In the genomic region with DNA sequence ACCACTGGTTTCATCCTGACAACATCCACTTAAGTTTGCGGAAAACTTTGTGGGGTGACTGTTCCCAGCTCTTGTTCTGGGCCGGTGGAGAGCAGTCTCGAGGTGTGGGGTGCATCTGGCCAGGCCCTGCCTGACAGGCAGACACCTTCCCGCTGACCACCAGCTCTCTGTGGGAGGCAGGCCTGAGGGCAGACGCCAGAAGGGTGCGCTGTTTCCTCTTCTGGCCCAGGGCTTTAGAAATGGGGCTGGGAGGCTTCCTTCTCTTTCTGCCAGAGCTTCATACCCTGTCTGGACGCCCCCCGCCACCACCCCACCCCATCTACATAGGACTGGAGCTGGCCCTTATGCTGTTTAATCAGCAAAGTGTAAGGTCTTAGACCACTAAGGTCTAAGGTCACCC, we compare ENCODE assay signal across 15 cellular contexts.
A peak's percentile ranks its signal among the peaks of the same experiment; 100 is the strongest.
DNase-seq lines count a peak whose midpoint lies in the region; TF ChIP-seq lines count a peak whose summit lies in the region.
"Had no signal": no experiment of that assay in that cellular context is flagged by ENCODE, and none has a peak within 500 bp of the region (broad histone marks: within the 10 kb centered on the region; RNA-seq: fewer than 3 reads in every experiment).

No MANE protein-coding gene starts in this region.

- TF ChIP-seq CTCF in smooth muscle cell (IDR thresholded peaks at IDR 0.05; ENCODE audit: borderline replicate concordance, insufficient read depth, poor library complexity, severe bottlenecking) = peak; percentile 42

- 42% methylated on average over 8 of the region's 8 CpGs for WGBS in smooth muscle cell (ENCODE audit: low lambda C conversion rate)

- DNase-seq in NCI-H82 (lab: John Stamatoyannopoulos, UW) (peak; percentile 8), NCI-H82 treated with DMSO at 0.1 percent for 48 hours (lab: John Stamatoyannopoulos, UW; ENCODE audit: unreplicated experiment) (no peak), NAMALWA (ENCODE audit: low spot score) (peak; percentile 14), cerebellar cortex (ENCODE audit: low spot score) (peak; percentile 7), smooth muscle cell (lab: John Stamatoyannopoulos, UW; ENCODE audit: unreplicated experiment) (no peak), HuH-7.5 (ENCODE audit: low spot score) (no peak), SHP77 treated with DMSO at 0.1 percent for 48 hours (lab: John Stamatoyannopoulos, UW) (no peak), EL (no peak)
- DNase-seq: activated naive CD4-positive, alpha-beta T cell treated with anti-CD3 and anti-CD28 coated beads, Interleukin-2, amount 10 ng/mL, durations not matched to agents 7 days and 5 days; left cardiac atrium; NCI-H1930; T-helper 17 cell; thyroid gland had no signal

- H3K9me3 ChIP-seq in smooth muscle cell (replicated peaks; ENCODE audit: low read depth) = no peaks in the 10 kb centered on the region
- H3K9me3 ChIP-seq: thyroid gland had no signal

- H3K27me3 ChIP-seq in smooth muscle cell (ENCODE audit: low read depth) = peaks cover 10% of the 10 kb centered on the region
- H3K27me3 ChIP-seq: thyroid gland had no signal

- H3K27ac ChIP-seq in smooth muscle cell (ENCODE audit: low read depth) = no peak overlapping the region
- H3K27ac ChIP-seq: coronary artery, skin epidermis, thyroid gland had no signal

- no peaks in the 10 kb centered on the region for H3K4me1 ChIP-seq in smooth muscle cell (ENCODE audit: low read depth)

- H2AFZ ChIP-seq in smooth muscle cell (ENCODE audit: low read depth) = no peak overlapping the region

- H3K4me3 ChIP-seq in smooth muscle cell = no peak overlapping the region
- H3K4me3 ChIP-seq: coronary artery, skin epidermis, thyroid gland had no signal

- no peaks in the 10 kb centered on the region for H4K20me1 ChIP-seq in smooth muscle cell (ENCODE audit: low read depth)

- no peaks in the 10 kb centered on the region for H3F3A ChIP-seq in smooth muscle cell (ENCODE audit: low read depth)

- H3K36me3 ChIP-seq in smooth muscle cell (ENCODE audit: low read depth) = no peaks in the 10 kb centered on the region
- H3K36me3 ChIP-seq: thyroid gland had no signal

- H3K9ac ChIP-seq in smooth muscle cell (ENCODE audit: low read depth) = no peak overlapping the region

- peak overlapping the region; percentile 16 for H3K4me2 ChIP-seq in smooth muscle cell

- no peaks in the 10 kb centered on the region for H3K79me2 ChIP-seq in smooth muscle cell (ENCODE audit: low read depth)

Comparison
In these comparisons a context has a peak if more than half of its experiments do, and no peak if none do; other contexts are left out.
1. DNase-seq: peak in NCI-H82 (single experiment), NAMALWA (single experiment) and cerebellar cortex (single experiment); none in NCI-H82 treated with DMSO at 0.1 percent for 48 hours (single experiment), smooth muscle cell (single experiment), HuH-7.5 (single experiment), SHP77 treated with DMSO at 0.1 percent for 48 hours (single experiment) and EL (single experiment).